ENCODE assay signal across 31 cellular contexts in the genomic region with DNA sequence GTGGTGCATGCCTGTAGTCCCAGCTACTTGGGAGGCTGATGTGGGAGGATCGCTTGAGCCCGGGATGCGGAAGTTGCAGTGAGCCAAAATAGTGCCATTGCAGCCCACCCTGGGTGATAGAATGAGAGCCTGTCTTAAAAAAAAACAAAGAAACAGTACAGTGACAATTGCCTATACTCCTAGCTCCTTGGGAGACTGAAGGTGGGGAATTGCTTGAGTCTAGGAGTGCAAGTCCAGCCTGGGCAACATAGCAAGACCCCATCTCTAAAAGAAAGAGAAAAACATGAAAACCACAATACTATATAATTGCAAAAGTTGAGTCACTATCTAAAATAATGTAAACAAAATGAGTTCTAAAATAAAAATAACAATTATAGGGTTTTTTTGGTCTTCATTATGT.
"Had no signal": no experiment of that assay in that cellular context is flagged by ENCODE, and none has a peak within 500 bp of the region (broad histone marks: within the 10 kb centered on the region; RNA-seq: fewer than 3 reads in every experiment).

No MANE protein-coding gene starts in this region.

- H3K36me3 ChIP-seq: neural progenitor cell, ovary, prostate gland, upper lobe of right lung, uterus had no signal

- H3K27ac Mint-ChIP-seq: natural killer cell; nephron; neural progenitor cell; stimulated activated memory B cell treated with anti-CD40 and anti-IgM and Interleukin-4, amounts not matched to agents 10 μg/mL and 1 μg/mL and 100 μg/mL, for 72 hours; stimulated activated naive CD8-positive, alpha-beta T cell treated with anti-CD3 and anti-CD28 coated beads, Interleukin-15, amount 100 ng/mL, for 72 hours; type B pancreatic cell had no signal

- H3K27ac ChIP-seq: neural progenitor cell, ovary, parathyroid adenoma, prostate gland, right atrium auricular region, skin epidermis, spleen, suprapubic skin, testis, tibial artery, transverse colon, upper lobe of right lung, uterus had no signal

- H3K36me3 Mint-ChIP-seq: natural killer cell, type B pancreatic cell had no signal

- H3K27me3 ChIP-seq: neural progenitor cell, ovary, right atrium auricular region, spleen, suprapubic skin, testis, tibial artery, transverse colon, upper lobe of right lung, uterus had no signal

- H2AFZ ChIP-seq: neural progenitor cell, parathyroid adenoma had no signal

- H3K4me3 Mint-ChIP-seq: natural killer cell; nephron; neural progenitor cell; stimulated activated memory B cell treated with anti-CD40 and anti-IgM and Interleukin-4, amounts not matched to agents 10 μg/mL and 1 μg/mL and 100 μg/mL, for 72 hours; stimulated activated naive CD8-positive, alpha-beta T cell treated with anti-CD3 and anti-CD28 coated beads, Interleukin-15, amount 100 ng/mL, for 72 hours; type B pancreatic cell had no signal

- H3K4me3 ChIP-seq: neural progenitor cell, ovary, prostate gland, right atrium auricular region, skin epidermis, smooth muscle cell, spleen, suprapubic skin, testis, tibial artery, transverse colon, upper lobe of right lung, uterus had no signal

- DNase-seq: naive thymus-derived CD4-positive, alpha-beta T cell; natural killer cell; occipital lobe; ovary; retina; spleen; stimulated activated CD4-positive, alpha-beta T cell treated with anti-CD3 and anti-CD28 coated beads, Interleukin-12 subunit alpha, Interleukin-12 subunit beta, amount 100 ng/mL, for 4 hours; stimulated activated CD4-positive, alpha-beta T cell treated with anti-CD3 and anti-CD28 coated beads, Interleukin-1b, Interleukin-23, amount 100 ng/mL, for 48 hours; stimulated activated CD4-positive, alpha-beta T cell treated with anti-CD3 and anti-CD28 coated beads, Interleukin-4, amount 100 ng/mL, for 1 hour; stimulated activated CD4-positive, alpha-beta T cell treated with anti-CD3 and anti-CD28 coated beads, Interleukin-4, amount 100 ng/mL, for 4 hours; stimulated activated CD8-positive, alpha-beta memory T cell treated with anti-CD3 and anti-CD28 coated beads, Interleukin-4, amount 100 ng/mL, for 48 hours; stimulated activated naive CD4-positive, alpha-beta T cell; stimulated activated naive CD8-positive, alpha-beta T cell treated with anti-CD3 and anti-CD28 coated beads, Interleukin-15, amount 100 ng/mL, for 72 hours; stimulated activated naive CD8-positive, alpha-beta T cell treated with anti-CD3 and anti-CD28 coated beads, Interleukin-15, Interleukin-2, amounts not matched to agents 100 U/mL and 50 U/mL, for 24 hours; substantia nigra; testis; tibial artery; transverse colon; upper lobe of right lung; uterus had no signal

- H3K4me2 ChIP-seq: neural progenitor cell, smooth muscle cell had no signal

- H3K9ac ChIP-seq: neural progenitor cell, parathyroid adenoma had no signal

- ATAC-seq: naive thymus-derived CD4-positive, alpha-beta T cell; natural killer cell; sciatic nerve; stimulated activated memory B cell treated with anti-CD40 and anti-IgM and Interleukin-4, amounts not matched to agents 10 μg/mL and 1 μg/mL and 100 μg/mL, for 72 hours; stimulated activated naive CD8-positive, alpha-beta T cell treated with anti-CD3 and anti-CD28 coated beads, Interleukin-15, amount 100 ng/mL, for 72 hours; stimulated activated naive CD8-positive, alpha-beta T cell treated with anti-CD3 and anti-CD28 coated beads, Interleukin-15, Interleukin-2, amounts not matched to agents 100 U/mL and 50 U/mL, for 24 hours; upper lobe of right lung had no signal

- H3K27me3 Mint-ChIP-seq: naive thymus-derived CD4-positive, alpha-beta T cell; stimulated activated memory B cell treated with anti-CD40 and anti-IgM and Interleukin-4, amounts not matched to agents 10 μg/mL and 1 μg/mL and 100 μg/mL, for 72 hours; stimulated activated naive CD8-positive, alpha-beta T cell treated with anti-CD3 and anti-CD28 coated beads, Interleukin-15, amount 100 ng/mL, for 72 hours; type B pancreatic cell had no signal

- H3K9me3 ChIP-seq: ovary, prostate gland, right atrium auricular region, spleen, suprapubic skin, testis, tibial artery, transverse colon, upper lobe of right lung, uterus had no signal

- H3K9me3 Mint-ChIP-seq: naive thymus-derived CD4-positive, alpha-beta T cell; natural killer cell; nephron; neural progenitor cell; stimulated activated memory B cell treated with anti-CD40 and anti-IgM and Interleukin-4, amounts not matched to agents 10 μg/mL and 1 μg/mL and 100 μg/mL, for 72 hours; stimulated activated naive CD8-positive, alpha-beta T cell treated with anti-CD3 and anti-CD28 coated beads, Interleukin-15, amount 100 ng/mL, for 72 hours; type B pancreatic cell had no signal

- H3K4me1 ChIP-seq: neural progenitor cell had no signal
